In genomic region chr4:121564840-121565375, GRCh38 we compare ENCODE assay signal across 1 cellular context.
TF ChIP-seq lines count a peak whose summit lies in the region.

No MANE protein-coding gene starts in this region.

TF ChIP-seq in GM23338, 12 proteins besides CTCF, POLR2A, EP300 and RAD21 (continued from another document):
- TF ChIP-seq ZNF462 (CRISPR knock-in tag; IDR thresholded peaks at IDR 0.05) (no peak), ZNF331 (CRISPR knock-in tag; IDR thresholded peaks at IDR 0.05; ENCODE audit: low read depth) (no peak), CREB1 (CRISPR knock-in tag; IDR thresholded peaks at IDR 0.05; ENCODE audit: low read depth) (no peak), ETS1 (IDR thresholded peaks at IDR 0.05) (no peak), EZH2 (IDR thresholded peaks at IDR 0.05; ENCODE audit: low read depth, unreplicated experiment) (no peak), EZH2phosphoT487 (IDR thresholded peaks at IDR 0.05; ENCODE audit: unreplicated experiment) (no peak)
